ENCODE assay signal across 22 cellular contexts in genomic region chr21:28266061-28266460, GRCh38.
"Had no signal": no experiment of that assay in that cellular context is flagged by ENCODE, and none has a peak within 500 bp of the region (broad histone marks: within the 10 kb centered on the region; RNA-seq: fewer than 3 reads in every experiment).

No MANE protein-coding gene starts in this region.

- H2AFZ ChIP-seq: hepatocyte had no signal

- DNase-seq: heart right ventricle; islet precursor cell; left ventricle myocardium inferior; mesendoderm; midbrain; mucosa of descending colon; naive thymus-derived CD4-positive, alpha-beta T cell; occipital lobe; ovary; spleen; stimulated activated CD4-positive, alpha-beta T cell treated with anti-CD3 and anti-CD28 coated beads, Interleukin-4, amount 100 ng/mL, for 24 hours; stimulated activated naive CD4-positive, alpha-beta T cell; uterus had no signal

- H3K36me3 ChIP-seq: heart right ventricle, left ventricle myocardium inferior, neutrophil, ovary, right atrium auricular region, spleen, tibial nerve, uterus had no signal

- H3K4me1 ChIP-seq: heart right ventricle, right atrium auricular region, spleen had no signal

- H3K4me2 ChIP-seq: hepatocyte had no signal

- H3K9me3 ChIP-seq: heart right ventricle, left ventricle myocardium inferior, mucosa of descending colon, neutrophil, ovary, right atrium auricular region, spleen, tibial nerve, uterus had no signal

- H3K27me3 ChIP-seq: heart right ventricle, hepatocyte, neutrophil, ovary, right atrium auricular region, spleen, tibial nerve, uterus had no signal

- ATAC-seq: heart right ventricle; mucosa of descending colon; naive thymus-derived CD4-positive, alpha-beta T cell; natural killer cell treated with Interleukin-12 subunit alpha and Interleukin-12 subunit beta and Interleukin-15 and Interleukin-18, amount 100 ng/mL, for 72 hours; sciatic nerve; stimulated activated effector memory CD8-positive, alpha-beta T cell treated with anti-CD3 and anti-CD28 coated beads, Interleukin-12 subunit alpha, Interleukin-12 subunit beta, amount 100 ng/mL, for 72 hours had no signal

- H3K27ac ChIP-seq: heart right ventricle, hepatocyte, left ventricle myocardium inferior, neutrophil, ovary, right atrium auricular region, skin epidermis, spleen, tibial nerve, uterus had no signal

- H3K79me2 ChIP-seq: hepatocyte had no signal

- H3K4me3 ChIP-seq: heart right ventricle, hepatocyte, left ventricle myocardium inferior, lung, mucosa of descending colon, ovary, right atrium auricular region, skin epidermis, spleen, tibial nerve, uterus had no signal
